Comparison of ENCODE assay signal across 8 cellular contexts in the genomic region with DNA sequence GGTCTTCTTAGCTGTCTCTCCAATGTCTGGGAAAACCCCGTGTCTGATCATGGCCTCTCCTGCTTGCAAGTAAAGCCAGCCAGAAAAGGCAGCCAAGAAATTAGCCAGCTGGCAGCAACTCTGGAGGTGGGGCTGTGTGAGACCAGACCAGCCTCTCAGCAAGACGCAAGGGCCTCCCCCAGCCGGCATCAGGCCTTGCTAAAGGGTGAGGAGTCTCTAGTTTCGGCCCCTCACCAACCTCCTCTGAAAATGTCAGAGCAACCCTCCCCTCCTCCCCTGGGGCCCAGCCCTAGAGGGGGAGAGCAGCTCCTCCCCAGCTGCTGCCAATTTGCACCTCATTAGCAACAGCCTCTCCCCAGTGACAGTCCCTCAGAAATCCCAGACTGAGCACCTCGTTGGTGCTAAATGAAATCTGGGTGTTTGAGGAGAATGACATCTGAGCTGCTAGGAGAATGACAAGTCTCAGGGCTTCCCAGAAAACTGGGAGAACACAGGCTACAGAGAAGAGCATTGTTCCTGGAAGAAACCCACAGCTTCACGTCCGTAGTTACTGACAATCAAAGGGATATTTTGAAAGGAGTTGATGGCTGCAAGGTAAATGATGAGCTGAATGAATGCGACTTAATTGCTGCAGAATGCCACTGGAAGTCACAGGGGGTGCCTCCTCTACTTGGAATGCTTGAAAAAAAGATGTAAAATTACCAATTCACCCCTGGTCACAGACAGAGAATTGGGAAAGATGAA. TPM values are rescaled to one million over a fixed set of nuclear protein-coding genes. Genes with fewer than 3 reads are reported as not detected.
A peak's percentile ranks its signal among the peaks of the same experiment; 100 is the strongest.
DNase-seq lines count a peak whose midpoint lies in the region; ATAC-seq lines count a peak whose summit lies in the region.

No MANE protein-coding gene starts in this region.

- H4K20me1 ChIP-seq in GM23248 (ENCODE audit: insufficient read depth): no peaks in the 10 kb centered on the region

- peak overlapping the region; percentile 68 for H3K9ac ChIP-seq in GM23248
- H3K9ac ChIP-seq in skeletal muscle satellite cell (ENCODE audit: low read depth, low read length): peak overlapping the region; percentile 29

- H3K36me3 ChIP-seq in GM23248 (ENCODE audit: low read depth): no peaks in the 10 kb centered on the region
- no peaks in the 10 kb centered on the region for H3K36me3 ChIP-seq in skeletal muscle satellite cell (ENCODE audit: insufficient read depth, low read length)

- H2AFZ ChIP-seq in GM23248: peak overlapping the region; percentile 74

- H3K9me2 ChIP-seq in GM23248 (ENCODE audit: insufficient read depth): no peaks in the 10 kb centered on the region

- H3F3A ChIP-seq in GM23248 (ENCODE audit: insufficient read depth): peaks cover 38% of the 10 kb centered on the region

- H3K27ac ChIP-seq in GM23248: peak overlapping the region; percentile 70

- in situ Hi-C loops in GM23248 (cut with MboI): no loop called here

- ATAC-seq in GM19351 (IDR thresholded peaks at IDR 0.05; ENCODE audit: unreplicated experiment): no peak

- DNase-seq in Ammon's horn (ENCODE audit: low spot score): peak; percentile 45
- DNase-seq in GM23248: peak; percentile 83
- peak; percentile 76 for DNase-seq in NCI-H69 (lab: John Stamatoyannopoulos, UW)
- DNase-seq in cardiac septum (ENCODE audit: low spot score): peak; percentile 81
- no peak for DNase-seq in HCEC 1CT
- DNase-seq in cerebellar nuclear complex (lab: John Stamatoyannopoulos, UW): no peak

- peaks cover 37% of the 10 kb centered on the region; the same call in 1 of the 2 replicates for H3K79me2 ChIP-seq in GM23248 (ENCODE audit: insufficient read depth)

- 15 to 19% methylated on average over 8 of the region's 8 CpGs for WGBS in GM23248 (ENCODE audit: low coverage in 1 of 2, low lambda C conversion rate in 2 of 2, missing lambda C conversion rate in 2 of 2), 2 experiments

- intact Hi-C loops in cardiac septum (cut with DNase I): no loop called here

- H3K27me3 ChIP-seq in GM23248 (replicated peaks; ENCODE audit: insufficient read depth) (no peaks in the 10 kb centered on the region), skeletal muscle satellite cell (ENCODE audit: control insufficient read depth, insufficient read depth, low read length) (no peaks in the 10 kb centered on the region)

- peaks cover 45% of the 10 kb centered on the region for H3K4me1 ChIP-seq in GM23248 (ENCODE audit: insufficient read depth)
- H3K4me1 ChIP-seq in skeletal muscle satellite cell (ENCODE audit: control insufficient read depth, insufficient read depth, low read length): peaks cover 45% of the 10 kb centered on the region

- no peaks in the 10 kb centered on the region for H3K9me3 ChIP-seq in GM23248 (ENCODE audit: low read depth)
- H3K9me3 ChIP-seq in skeletal muscle satellite cell (replicated peaks; ENCODE audit: low read length): no peaks in the 10 kb centered on the region

- H3K4me3 ChIP-seq in GM23248 (peak overlapping the region; percentile 32), skeletal muscle satellite cell (ENCODE audit: low read length) (no peak overlapping the region)

- H3K4me2 ChIP-seq in GM23248 (ENCODE audit: unreplicated experiment) (peak overlapping the region; percentile 71), skeletal muscle satellite cell (ENCODE audit: low read length) (peak overlapping the region; percentile 43)

RNA-seq across cellular contexts. Expression of gene DGKI, which starts 25.9 kb away (rescaled TPM):
- 21.1 and 25.9 TPM in 2 replicates for total RNA-seq in GM23248 (2014; rRNA removed; shearing (Covaris generic))
- 5.1 and 5.4 TPM in 2 replicates for polyA plus RNA-seq in GM23248 (2016; fragmentation: Nextera tagmentation; extraction: Ambion mirVana)
- total RNA-seq in cardiac septum: 7.5 TPM
- total RNA-seq in skeletal muscle satellite cell (2012; rRNA removed): 6.1 and 12.7 TPM in 2 replicates

Comparison
In these comparisons a context has a peak if more than half of its experiments do, and no peak if none do; other contexts are left out.
1. DNase-seq: peak in Ammon's horn (single experiment), GM23248 (single experiment), NCI-H69 (single experiment) and cardiac septum (single experiment); none in HCEC 1CT (single experiment) and cerebellar nuclear complex (0 of 2).